ENCODE assay signal across 7 cellular contexts in the genomic region with DNA sequence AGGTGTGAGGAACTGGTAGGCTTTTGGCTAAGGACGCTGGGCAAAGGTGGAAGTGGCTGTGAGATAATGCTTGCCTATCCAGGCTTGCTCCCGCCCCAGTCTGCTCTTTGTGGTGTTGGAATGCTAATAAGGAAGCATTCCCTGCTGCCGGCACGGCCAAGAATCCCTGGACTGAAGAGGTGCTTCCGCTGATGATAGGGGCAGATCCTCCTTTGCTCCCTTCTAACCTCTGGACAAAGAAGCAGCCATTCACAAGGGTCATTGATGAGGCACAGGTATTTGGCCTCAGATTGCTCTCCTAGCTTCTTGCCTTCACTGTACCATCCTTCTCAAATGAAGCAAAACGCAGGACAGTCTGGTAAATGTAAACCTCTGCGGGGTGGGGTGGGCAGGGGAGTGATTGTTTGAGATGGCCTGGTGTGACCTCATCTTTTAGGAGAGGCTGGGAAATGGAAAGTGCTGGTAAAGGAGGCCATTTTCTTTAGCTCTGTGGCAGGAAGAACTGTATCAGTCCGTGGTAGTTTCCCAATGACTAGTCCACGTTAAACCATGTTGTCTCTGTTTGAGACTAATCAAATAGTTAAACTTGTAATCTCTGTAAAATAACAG. TPM values are rescaled to one million over a fixed set of nuclear protein-coding genes. Genes with fewer than 3 reads are reported as not detected.
DNase-seq lines count a peak whose midpoint lies in the region; ATAC-seq, FAIRE-seq and TF ChIP-seq lines count a peak whose summit lies in the region.

No MANE protein-coding gene starts in this region.

- TF ChIP-seq CTCF in OCI-LY7 (conservative IDR thresholded peaks at IDR 0.05; ENCODE audit: low read length) (no peak), lung (IDR thresholded peaks at IDR 0.05; ENCODE audit: control extremely low read depth, extremely low read depth) (no peak), upper lobe of left lung (IDR thresholded peaks at IDR 0.05) (no peak)

- intact Hi-C loops in OCI-LY7 (cut with micrococcal nuclease; ENCODE audit: unreplicated experiment) = loop anchor here (1.0 to 2.0 kb wide), 2 partner anchors 17 to 20 kb away; no protein-coding TSS in a partner anchor

- no peak for DNase-seq in GM19239 (ENCODE audit: insufficient read length, low spot score)
- DNase-seq in OCI-LY7 (ENCODE audit: low spot score) = no peak
- DNase-seq in central memory CD8-positive, alpha-beta T cell (ENCODE audit: low spot score in 2 of 2) = no peak
- DNase-seq in lung (ENCODE audit: low spot score) = peak; percentile 51
- DNase-seq in upper lobe of left lung = peak in 1 of 2 donors; percentile 54
- DNase-seq in cortex of kidney (lab: John Stamatoyannopoulos, UW) = no peak

- peak overlapping the region; percentile 88 for H3K4me3 Mint-ChIP-seq in central memory CD8-positive, alpha-beta T cell

- no peak for TF ChIP-seq EP300 in upper lobe of left lung (IDR thresholded peaks at IDR 0.05)

- H3K4me3 ChIP-seq in OCI-LY7 (ENCODE audit: low read depth, low read length, poor library complexity, severe bottlenecking) (peak overlapping the region; percentile 87), lung (peak overlapping the region; percentile 39), upper lobe of left lung (peak overlapping the region; percentile 3 to 97 (median 83))

- 23 to 37% methylated on average over 9 of the region's 9 CpGs for WGBS in lung, 2 donors
- WGBS in upper lobe of left lung, 2 donors = 12 to 20% methylated on average over 6 to 9 of the region's 9 CpGs

- H3K27ac ChIP-seq in OCI-LY7 (ENCODE audit: low read depth, low read length, poor library complexity, severe bottlenecking) (peak overlapping the region; percentile 70), lung (ENCODE audit: low read depth in 1 of 2, low read length in 1 of 2) (peak overlapping the region; percentile 54 to 87), upper lobe of left lung (peak overlapping the region; percentile 88 to 94 (median 92))

- H3K9me3 Mint-ChIP-seq in central memory CD8-positive, alpha-beta T cell = no peaks in the 10 kb centered on the region

- POLR2A ChIA-PET in OCI-LY7 (lab: Charles Lee) = interaction anchor here (0.6 to 2.3 kb wide), 6 partner anchors 9 to 235 kb away, joined by 3 to 8 read pairs (median 4); a partner anchor contains a TSS

- peak; percentile 11 for FAIRE-seq in GM19239 (lab: Jason Lieb, UNC)

- H3K36me3 Mint-ChIP-seq in central memory CD8-positive, alpha-beta T cell (ENCODE audit: insufficient read depth) = peaks cover 45% of the 10 kb centered on the region

- H3K27me3 Mint-ChIP-seq in central memory CD8-positive, alpha-beta T cell = no peaks in the 10 kb centered on the region

- H4K20me1 ChIP-seq in OCI-LY7 (ENCODE audit: insufficient read depth, low read length) = peaks cover 17% of the 10 kb centered on the region; the same call in 1 of the 2 replicates

- H3K9me2 ChIP-seq in OCI-LY7 (ENCODE audit: insufficient read depth, low read length) = no peaks in the 10 kb centered on the region

- H3K4me1 ChIP-seq in OCI-LY7 (ENCODE audit: insufficient read depth, low read length, poor library complexity, severe bottlenecking) = peaks cover 17% of the 10 kb centered on the region
- peaks cover 10 to 13% of the 10 kb centered on the region in 2 donors for H3K4me1 ChIP-seq in lung (ENCODE audit: control insufficient read depth in 2 of 2, insufficient read depth in 2 of 2, low read length in 2 of 2)
- H3K4me1 ChIP-seq in upper lobe of left lung = peaks cover 30 to 50% (median 38%) of the 10 kb centered on the region in 4 donors

- peaks cover 30% of the 10 kb centered on the region for H3K4me1 Mint-ChIP-seq in central memory CD8-positive, alpha-beta T cell

- H3K27ac Mint-ChIP-seq in central memory CD8-positive, alpha-beta T cell (ENCODE audit: low read depth) = peak overlapping the region; percentile 55

- TF ChIP-seq POLR2A in upper lobe of left lung (IDR thresholded peaks at IDR 0.05) = no peak

- peaks cover 56% of the 10 kb centered on the region for H3K79me2 ChIP-seq in OCI-LY7 (ENCODE audit: insufficient read depth, low read depth, low read length)

- H3K36me3 ChIP-seq in OCI-LY7 (ENCODE audit: insufficient read depth, low read length) (peaks cover 55% of the 10 kb centered on the region), lung (ENCODE audit: control insufficient read depth in 2 of 2, insufficient read depth in 2 of 2, low read length in 2 of 2) (peaks cover 10 to 11% of the 10 kb centered on the region in 2 donors), upper lobe of left lung (peaks cover 4 to 33% (median 20%) of the 10 kb centered on the region in 4 donors)

- H3K27me3 ChIP-seq in lung (ENCODE audit: control insufficient read depth, insufficient read depth) = no peaks in the 10 kb centered on the region
- no peaks in the 10 kb centered on the region for H3K27me3 ChIP-seq in upper lobe of left lung

- CTCF ChIA-PET in OCI-LY7 (lab: Charles Lee; ENCODE audit: unreplicated experiment) = no interaction called here

- ATAC-seq in central memory CD8-positive, alpha-beta T cell (replicated peaks; ENCODE audit: extremely low read depth, poor library complexity, severe bottlenecking) = no peak
- ATAC-seq in lung (ENCODE audit: insufficient read depth, low FRiP score) = no peak
- ATAC-seq in upper lobe of left lung (ENCODE audit: low FRiP score in 2 of 2) = no peak
- ATAC-seq in GM18867 (IDR thresholded peaks at IDR 0.05; ENCODE audit: unreplicated experiment) = no peak

- H3K4me2 ChIP-seq in OCI-LY7 (ENCODE audit: low read length) = peak overlapping the region; percentile 92

- H3K9me3 ChIP-seq in OCI-LY7 (ENCODE audit: low read length) (no peaks in the 10 kb centered on the region), lung (ENCODE audit: control insufficient read depth in 2 of 2, insufficient read depth in 1 of 2, low read length in 1 of 2) (no peaks in the 10 kb centered on the region), upper lobe of left lung (no peaks in the 10 kb centered on the region)

- TSS peak; percentile 56 for BruUV-seq in OCI-LY7 (replicated peaks; lab: Mats Ljungman, UMichigan)

- no peak overlapping the region for H2AFZ ChIP-seq in OCI-LY7 (ENCODE audit: low read length)

RNA-seq across cellular contexts. Expression of a gene that starts 1.7 kb away (rescaled TPM):
- total RNA-seq in OCI-LY7 (2014; rRNA removed; shearing (Covaris generic)) = 243 and 289 TPM in 2 replicates
- total RNA-seq in OCI-LY7 (2022) = 286 and 467 TPM in 2 replicates
- 100 to 1,000 TPM in 1 of 2 donors, 10 to 100 TPM in 1; 81.2 to 192 TPM for total RNA-seq in lung
- 100 to 1,000 TPM in 1 of 2 donors, 10 to 100 TPM in 1; 49.1 to 280 TPM for polyA plus RNA-seq in lung
- total RNA-seq in upper lobe of left lung = 100 to 1,000 TPM in 5 of 6 donors, 10 to 100 TPM in 1; 55.5 to 184 (median 137) TPM

RNA-seq across cellular contexts. Expression of a gene that starts 18.1 kb away (rescaled TPM):
- total RNA-seq in OCI-LY7 (2014; rRNA removed; shearing (Covaris generic)) = 46.8 and 59.6 TPM in 2 replicates
- total RNA-seq in OCI-LY7 (2022) (54.8 and 56.2 TPM in 2 replicates), lung (10 to 100 TPM; 28.7 to 30.2 TPM), upper lobe of left lung (10 to 100 TPM; 19.5 to 30.4 (median 28.1) TPM)
- 10 to 100 TPM; 31.3 to 60.3 TPM for polyA plus RNA-seq in lung

RNA-seq across cellular contexts. Expression of a gene that starts 18.3 kb away (rescaled TPM):
- 28.7 and 31.0 TPM in 2 replicates for total RNA-seq in OCI-LY7 (2014; rRNA removed; shearing (Covaris generic))
- total RNA-seq in OCI-LY7 (2022) (35.8 and 38.4 TPM in 2 replicates), lung (10 to 100 TPM; 35.5 to 63.3 TPM), upper lobe of left lung (10 to 100 TPM; 40.0 to 84.7 (median 60.1) TPM)
- 10 to 100 TPM; 44.2 to 53.7 TPM for polyA plus RNA-seq in lung

RNA-seq across cellular contexts. Expression of a gene that starts 26.5 kb away (rescaled TPM):
- 32.1 and 38.6 TPM in 2 replicates for total RNA-seq in OCI-LY7 (2014; rRNA removed; shearing (Covaris generic))
- total RNA-seq in OCI-LY7 (2022) (32.7 and 39.3 TPM in 2 replicates), lung (10 to 100 TPM; 12.7 to 44.2 TPM), upper lobe of left lung (10 to 100 TPM; 20.4 to 38.2 (median 28.9) TPM)
- 10 to 100 TPM; 18.9 to 24.6 TPM for polyA plus RNA-seq in lung
